Comparison of ENCODE assay signal across 19 cellular contexts in the genomic region with DNA sequence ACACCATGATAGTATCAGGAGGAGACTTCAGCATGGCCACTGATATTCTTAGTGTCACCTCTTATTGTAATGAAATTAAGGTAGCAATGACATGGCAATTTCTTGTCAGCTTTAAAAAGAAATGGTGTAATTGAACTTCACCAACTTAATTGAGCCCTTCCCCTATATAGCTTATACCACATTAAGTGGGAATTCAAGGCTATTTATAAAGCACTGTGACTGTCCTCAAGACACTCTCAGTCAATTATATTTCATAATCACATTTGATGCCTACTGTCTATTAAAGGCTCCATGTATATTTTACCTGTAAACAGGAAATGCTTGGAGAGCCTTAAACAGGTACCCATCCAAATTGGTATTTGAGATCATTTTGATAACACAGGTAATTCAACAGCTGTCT.
"Had no signal": no experiment of that assay in that cellular context is flagged by ENCODE, and none has a peak within 500 bp of the region (broad histone marks: within the 10 kb centered on the region; RNA-seq: fewer than 3 reads in every experiment).

No MANE protein-coding gene starts in this region.

- H3K4me3 Mint-ChIP-seq: naive thymus-derived CD8-positive, alpha-beta T cell; nephron progenitor cell; stimulated activated naive CD8-positive, alpha-beta T cell treated with anti-CD3 and anti-CD28 coated beads, Interleukin-15, amount 100 ng/mL, for 72 hours had no signal

- ATAC-seq: gastrocnemius medialis; left ventricle myocardium superior; lower lobe of right lung; naive thymus-derived CD8-positive, alpha-beta T cell; right cardiac atrium; stimulated activated naive CD8-positive, alpha-beta T cell treated with anti-CD3 and anti-CD28 coated beads, Interleukin-15, amount 100 ng/mL, for 72 hours; upper lobe of right lung had no signal

- H3K27ac Mint-ChIP-seq: nephron progenitor cell; stimulated activated naive CD8-positive, alpha-beta T cell treated with anti-CD3 and anti-CD28 coated beads, Interleukin-15, amount 100 ng/mL, for 72 hours had no signal

- H3K27me3 Mint-ChIP-seq: naive thymus-derived CD8-positive, alpha-beta T cell; stimulated activated naive CD8-positive, alpha-beta T cell treated with anti-CD3 and anti-CD28 coated beads, Interleukin-15, amount 100 ng/mL, for 72 hours had no signal

- H3K4me1 Mint-ChIP-seq: nephron progenitor cell had no signal

- FAIRE-seq: keratinocyte had no signal

- DNase-seq: dorsolateral prefrontal cortex; effector CD4-positive, alpha-beta T cell; gastrocnemius medialis; head of caudate nucleus; left ventricle myocardium superior; lower lobe of right lung; naive thymus-derived CD8-positive, alpha-beta T cell; nephron progenitor cell; nucleus accumbens; right cardiac atrium; sigmoid colon; spleen; stimulated activated CD4-positive, alpha-beta T cell treated with anti-CD3 and anti-CD28 coated beads, Interleukin-4, amount 100 ng/mL, for 4 hours; stimulated activated naive CD4-positive, alpha-beta T cell; stimulated activated naive CD8-positive, alpha-beta T cell treated with anti-CD3 and anti-CD28 coated beads, Interleukin-15, amount 100 ng/mL, for 72 hours; transverse colon; upper lobe of right lung; uterus had no signal
